ENCODE assay signal across 9 cellular contexts in the genomic region with DNA sequence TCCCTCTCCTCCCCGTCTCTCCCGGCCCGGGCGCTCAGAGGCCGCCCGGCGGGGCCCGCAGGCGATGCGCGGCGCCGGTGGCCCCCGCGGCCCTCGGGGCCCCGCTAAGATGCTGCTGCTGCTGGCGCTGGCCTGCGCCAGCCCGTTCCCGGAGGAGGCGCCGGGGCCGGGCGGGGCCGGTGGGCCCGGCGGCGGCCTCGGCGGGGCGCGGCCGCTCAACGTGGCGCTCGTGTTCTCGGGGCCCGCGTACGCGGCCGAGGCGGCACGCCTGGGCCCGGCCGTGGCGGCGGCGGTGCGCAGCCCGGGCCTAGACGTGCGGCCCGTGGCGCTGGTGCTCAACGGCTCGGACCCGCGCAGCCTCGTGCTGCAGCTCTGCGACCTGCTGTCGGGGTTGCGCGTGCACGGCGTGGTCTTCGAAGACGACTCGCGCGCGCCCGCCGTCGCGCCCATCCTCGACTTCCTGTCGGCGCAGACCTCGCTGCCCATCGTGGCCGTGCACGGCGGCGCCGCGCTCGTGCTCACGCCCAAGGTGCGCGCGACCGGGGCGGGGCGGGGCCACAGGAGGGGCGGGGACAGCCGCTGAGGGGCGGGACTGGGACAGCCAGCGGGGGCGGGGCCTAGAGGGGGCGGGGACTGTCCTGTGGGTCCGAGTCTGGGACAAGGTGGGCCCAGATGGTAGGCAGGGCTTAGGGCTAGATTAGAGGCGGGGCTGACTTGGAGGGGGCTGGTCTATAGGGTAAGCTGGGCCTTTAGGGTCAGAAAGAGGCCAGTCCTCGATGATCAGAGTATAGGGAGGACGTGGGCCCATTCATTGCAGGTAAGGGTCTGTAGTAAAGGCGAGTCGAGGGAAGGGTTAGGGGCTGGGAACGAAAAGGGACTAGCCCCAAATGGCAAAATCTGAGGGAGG. TPM values are rescaled to one million over a fixed set of nuclear protein-coding genes. Genes with fewer than 3 reads are reported as not detected.
DNase-seq lines count a peak whose midpoint lies in the region; ATAC-seq, FAIRE-seq and TF ChIP-seq lines count a peak whose summit lies in the region.
"Had no signal": no experiment of that assay in that cellular context is flagged by ENCODE, and none has a peak within 500 bp of the region (broad histone marks: within the 10 kb centered on the region; RNA-seq: fewer than 3 reads in every experiment).

No MANE protein-coding gene starts in this region.

- no peak overlapping the region for H3K23ac ChIP-seq in H1 (ENCODE audit: insufficient read length)

- H3K9me3 ChIP-seq in H1 (ENCODE audit: insufficient read depth in 2 of 2, low read depth in 1 of 2, low read length in 1 of 2) (no peaks in the 10 kb centered on the region), mononuclear cell (ENCODE audit: low read depth, low read length) (no peaks in the 10 kb centered on the region)

- H2BK20ac ChIP-seq in H1 (ENCODE audit: low read length) = no peak overlapping the region

- H2BK15ac ChIP-seq in H1 (ENCODE audit: low read length) = peak overlapping the region; percentile 6; the same call in 1 of the 2 replicates

- peak overlapping the region; percentile 81; the same call in 1 of the 2 replicates for H4K8ac ChIP-seq in H1 (ENCODE audit: extremely low read depth, insufficient read depth, low read length)

- no peak overlapping the region for H3K14ac ChIP-seq in H1 (ENCODE audit: insufficient read length)

- no peak overlapping the region for H4K5ac ChIP-seq in H1 (ENCODE audit: insufficient read length, low read depth, low read length)

- H2BK120ac ChIP-seq in H1 (replicated peaks; ENCODE audit: low read depth, low read length) = no peak overlapping the region

- peak overlapping the region; percentile 44; the same call in 1 of the 2 replicates for H2BK5ac ChIP-seq in H1 (ENCODE audit: low read depth, low read length)

- ATAC-seq in HG02759 (IDR thresholded peaks at IDR 0.05; ENCODE audit: unreplicated experiment) (peak; percentile 82), GM18498 (IDR thresholded peaks at IDR 0.05; ENCODE audit: unreplicated experiment) (no peak)
- peak; percentile 77 for ATAC-seq in activated CD8-positive, alpha-beta T cell treated with anti-CD3 and anti-CD28 coated beads for 36 hours

- peak overlapping the region; percentile 96 to 100 for H3K4me2 ChIP-seq in H1 (ENCODE audit: insufficient read depth in 1 of 2, low read depth in 2 of 2, low read length in 2 of 2)

- H2BK12ac ChIP-seq in H1 (ENCODE audit: low read depth, low read length) = peak overlapping the region; percentile 84

- peak overlapping the region; percentile 97 for H4K91ac ChIP-seq in H1 (replicated peaks; ENCODE audit: insufficient read length, low read length)

- peak overlapping the region; percentile 60 for H3K18ac ChIP-seq in H1 (ENCODE audit: extremely low read depth, low read length)

- H3K23me2 ChIP-seq in H1 (ENCODE audit: low read depth, low read length) = peaks cover 26% of the 10 kb centered on the region

- H3K79me2 ChIP-seq in H1 (ENCODE audit: control insufficient read depth in 1 of 2, insufficient read depth in 2 of 2, low read length in 2 of 2) = no peaks in the 10 kb centered on the region

- 5% methylated on average over 79 of the region's 109 CpGs; no CpG with 5 or more reads in 1 of the 2 experiments for WGBS in H1 (ENCODE audit: extremely low coverage in 1 of 2, insufficient coverage in 1 of 2, insufficient read length in 1 of 2, insufficient replicate concordance in 2 of 2, low coverage in 1 of 2, low lambda C conversion rate in 2 of 2, missing lambda C conversion rate in 1 of 2), 2 experiments

- peaks cover 42% of the 10 kb centered on the region for H3K4me1 Mint-ChIP-seq in activated CD8-positive, alpha-beta T cell treated with anti-CD3 and anti-CD28 coated beads for 36 hours (ENCODE audit: low read depth)

- DNase-seq in ELF-1 (ENCODE audit: low read depth, low spot score) (peak; percentile 92), NCI-H69 (lab: John Stamatoyannopoulos, UW) (peak; percentile 92), H1 (ENCODE audit: low read depth in 1 of 2, low spot score in 2 of 2) (peak; percentile 88 to 98)
- peak; percentile 92 for DNase-seq in activated CD8-positive, alpha-beta T cell treated with anti-CD3 and anti-CD28 coated beads for 36 hours
- DNase-seq in stimulated activated CD8-positive, alpha-beta memory T cell treated with anti-CD3 and anti-CD28 coated beads, Interleukin-4, amount 100 ng/mL, for 48 hours = peak; percentile 93

- no peak for TF ChIP-seq EP300 in H1 (IDR thresholded peaks at IDR 0.05; ENCODE audit: borderline replicate concordance in 1 of 2, low read depth in 2 of 2, low read length in 2 of 2)

- no peak overlapping the region for H2AFZ ChIP-seq in H1 (ENCODE audit: low read length)

- no peak for TF ChIP-seq POLR2A in H1 (IDR thresholded peaks at IDR 0.05; ENCODE audit: control extremely low read depth in 1 of 2, low read depth in 2 of 2, low read length in 2 of 2)

- H3K79me1 ChIP-seq in H1 (ENCODE audit: low read depth, low read length) = no peaks in the 10 kb centered on the region

- H3K27me3 ChIP-seq in H1 (replicated peaks in 1 of 4; ENCODE audit: control insufficient read depth in 3 of 4, extremely low read depth in 1 of 4, insufficient read depth in 3 of 4, low read length in 3 of 4) (peaks cover 6 to 43% (median 38%) of the 10 kb centered on the region in 4 experiments), mononuclear cell (ENCODE audit: insufficient read depth, low read length) (peaks cover 37% of the 10 kb centered on the region)

- POLR2A ChIA-PET in activated CD8-positive, alpha-beta T cell treated with anti-CD3 and anti-CD28 coated beads for 36 hours (lab: Charles Lee) = no interaction called here
- POLR2A ChIA-PET in H1 (lab: Charles Lee; ENCODE audit: partially characterized antibody) = interaction anchor here (0.5 to 2.4 kb wide), 4 partner anchors 14 to 63 kb away, joined by 3 to 16 read pairs (median 4); a partner anchor contains a TSS

- no peak overlapping the region for H3K56ac ChIP-seq in H1 (replicated peaks; ENCODE audit: insufficient read length, low read depth, low read length)

- no peaks in the 10 kb centered on the region for H3K36me3 ChIP-seq in H1 (ENCODE audit: control insufficient read depth in 2 of 4, insufficient read depth in 4 of 4, low read length in 3 of 4)

- H3K27ac ChIP-seq in H1 (ENCODE audit: low read depth, low read length) = no peak overlapping the region

- H3K4ac ChIP-seq in H1 (replicated peaks; ENCODE audit: insufficient read length, low read depth, low read length) = peak overlapping the region; percentile 88

- intact Hi-C loops in activated CD8-positive, alpha-beta T cell treated with anti-CD3 and anti-CD28 coated beads for 36 hours (cut with micrococcal nuclease) = no loop called here

- TF ChIP-seq CTCF in activated CD8-positive, alpha-beta T cell treated with anti-CD3 and anti-CD28 coated beads for 36 hours (IDR thresholded peaks at IDR 0.05) = no peak
- no peak for TF ChIP-seq CTCF in H1 (IDR thresholded peaks at IDR 0.05; ENCODE audit: control extremely low read depth in 1 of 3, insufficient read depth in 1 of 3, low read depth in 1 of 3, low read length in 3 of 3)

- H2AK5ac ChIP-seq in H1 (ENCODE audit: low read depth, low read length) = peak overlapping the region; percentile 83; the same call in 1 of the 2 replicates

- H3K4me1 ChIP-seq in H1 (replicated peaks in 1 of 4; ENCODE audit: control insufficient read depth in 3 of 4, insufficient read depth in 4 of 4, low read length in 3 of 4) (peaks cover 8 to 45% (median 36%) of the 10 kb centered on the region in 4 experiments), mononuclear cell (ENCODE audit: insufficient read depth, low read length) (peaks cover 33% of the 10 kb centered on the region)

- peak overlapping the region; percentile 51 to 81 (median 72); a peak in 6 of 7 replicates for H3K9ac ChIP-seq in H1 (replicated peaks in 1 of 4; ENCODE audit: extremely low read depth in 1 of 4, low read depth in 3 of 4, low read length in 3 of 4)

- no peak for FAIRE-seq in H1 (lab: Jason Lieb, UNC)

- H3K27me3 Mint-ChIP-seq in activated CD8-positive, alpha-beta T cell treated with anti-CD3 and anti-CD28 coated beads for 36 hours = peaks cover 36% of the 10 kb centered on the region

- CTCF ChIA-PET in activated CD8-positive, alpha-beta T cell treated with anti-CD3 and anti-CD28 coated beads for 36 hours (lab: Charles Lee) = no interaction called here
- CTCF ChIA-PET in H1 (lab: Charles Lee; ENCODE audit: partially characterized antibody) = no interaction called here

- TF ChIP-seq RAD21 in H1 (IDR thresholded peaks at IDR 0.05 in 1 of 2, conservative IDR thresholded peaks at IDR 0.05 in 1 of 2; ENCODE audit: low read depth in 2 of 2, low read length in 2 of 2) = no peak

- no peaks in the 10 kb centered on the region for H4K20me1 ChIP-seq in H1 (replicated peaks in 1 of 2; ENCODE audit: control insufficient read depth in 1 of 2, insufficient read depth in 2 of 2, low read length in 2 of 2)

- H3K4me3 Mint-ChIP-seq in activated CD8-positive, alpha-beta T cell treated with anti-CD3 and anti-CD28 coated beads for 36 hours = peak overlapping the region; percentile 82

- H3K9me3 Mint-ChIP-seq in activated CD8-positive, alpha-beta T cell treated with anti-CD3 and anti-CD28 coated beads for 36 hours = peaks cover 6% of the 10 kb centered on the region

- H3K4me3 ChIP-seq in H1 (ENCODE audit: extremely low read depth in 1 of 4, insufficient read depth in 2 of 4, low read depth in 3 of 4, low read length in 4 of 4) (peak overlapping the region; percentile 32 to 86 (median 61)), mononuclear cell (ENCODE audit: low read length) (peak overlapping the region; percentile 33)

- H3K36me3 Mint-ChIP-seq in activated CD8-positive, alpha-beta T cell treated with anti-CD3 and anti-CD28 coated beads for 36 hours (ENCODE audit: low read depth) = no peaks in the 10 kb centered on the region

- H3K27ac Mint-ChIP-seq in activated CD8-positive, alpha-beta T cell treated with anti-CD3 and anti-CD28 coated beads for 36 hours = peak overlapping the region; percentile 81

RNA-seq across cellular contexts. Expression of a gene that starts 5.1 kb away (rescaled TPM):
- under 1 TPM; 0.13 to 0.18 TPM for total RNA-seq in activated CD8-positive, alpha-beta T cell treated with anti-CD3 and anti-CD28 coated beads for 36 hours
- 11.0 and 12.4 TPM in 2 replicates for total RNA-seq in H1 (2021; fragmentation: NEBNext Ultra II Directional; extraction: Animal tissue kit (Norgen Biotek cat#: 25700))
- 2.2 and 4.9 TPM in 2 replicates for polyA plus RNA-seq in H1 (2011; rRNA removed)
- polyA plus RNA-seq in H1 (2011; cell fraction: cytosol; rRNA removed) = 1.6 TPM
- polyA plus RNA-seq in H1 (2011; cell fraction: nucleus; rRNA removed) = 6.1 TPM
- 3.6 to 9.3 TPM (median 7.1 TPM) in 4 replicates for polyA plus RNA-seq in H1 (2012, experiment 1 of 2)
- polyA plus RNA-seq in H1 (2012, experiment 2 of 2) = 4.5 TPM
- 37.6 TPM for polyA plus RNA-seq in H1 (2013, experiment 1 of 2)
- 33.0 TPM for polyA plus RNA-seq in H1 (2013, experiment 2 of 2)
- 2.1 and 2.7 TPM in 2 replicates for polyA minus RNA-seq in H1 (2011; rRNA and poly(A)+ RNA removed)
- polyA minus RNA-seq in H1 (2011; cell fraction: cytosol; rRNA and poly(A)+ RNA removed) = 8.6 TPM
- polyA minus RNA-seq in H1 (2011; cell fraction: nucleus; rRNA and poly(A)+ RNA removed) = 4.9 TPM
- 0.10 TPM for total RNA-seq in mononuclear cell

RNA-seq across cellular contexts. Expression of a gene that starts 7.2 kb away (rescaled TPM):
- total RNA-seq in activated CD8-positive, alpha-beta T cell treated with anti-CD3 and anti-CD28 coated beads for 36 hours = 10 to 100 TPM; 66.3 to 66.7 TPM
- 224 and 225 TPM in 2 replicates for total RNA-seq in H1 (2021; fragmentation: NEBNext Ultra II Directional; extraction: Animal tissue kit (Norgen Biotek cat#: 25700))
- polyA plus RNA-seq in H1 (2011; rRNA removed) = 231 and 249 TPM in 2 replicates
- 107 TPM for polyA plus RNA-seq in H1 (2011; cell fraction: cytosol; rRNA removed)
- 178 TPM for polyA plus RNA-seq in H1 (2011; cell fraction: nucleus; rRNA removed)
- 154 to 271 TPM (median 239 TPM) in 4 replicates for polyA plus RNA-seq in H1 (2012, experiment 1 of 2)
- 352 TPM for polyA plus RNA-seq in H1 (2012, experiment 2 of 2)
- polyA plus RNA-seq in H1 (2013, experiment 1 of 2) = 604 TPM
- 663 TPM for polyA plus RNA-seq in H1 (2013, experiment 2 of 2)
- 147 and 178 TPM in 2 replicates for polyA minus RNA-seq in H1 (2011; rRNA and poly(A)+ RNA removed)
- 102 TPM for polyA minus RNA-seq in H1 (2011; cell fraction: cytosol; rRNA and poly(A)+ RNA removed)
- polyA minus RNA-seq in H1 (2011; cell fraction: nucleus; rRNA and poly(A)+ RNA removed) = 58.9 TPM
- 20.0 TPM for total RNA-seq in mononuclear cell

RNA-seq across cellular contexts. Expression of a gene that starts 34.4 kb away (rescaled TPM):
- under 1 TPM in 1 of 2 experiments, not detected in 1; 0.38 TPM for total RNA-seq in activated CD8-positive, alpha-beta T cell treated with anti-CD3 and anti-CD28 coated beads for 36 hours
- 1.1 TPM in 1 of 2 replicates, not detected in the other for total RNA-seq in H1 (2021; fragmentation: NEBNext Ultra II Directional; extraction: Animal tissue kit (Norgen Biotek cat#: 25700))
- polyA plus RNA-seq in H1 (2011; rRNA removed) = 0.27 and 0.41 TPM in 2 replicates
- polyA plus RNA-seq in H1 (2011; cell fraction: cytosol; rRNA removed) = 0.18 TPM
- 0.46 TPM for polyA plus RNA-seq in H1 (2011; cell fraction: nucleus; rRNA removed)
- 0.23 TPM in 1 of 4 replicates, not detected in the others for polyA plus RNA-seq in H1 (2012, experiment 1 of 2)
- 0.54 TPM for polyA plus RNA-seq in H1 (2012, experiment 2 of 2)
- polyA plus RNA-seq in H1 (2013, experiment 1 of 2) = 0.28 TPM
- polyA plus RNA-seq in H1 (2013, experiment 2 of 2) = 0.26 TPM
- polyA minus RNA-seq in H1 (2011; rRNA and poly(A)+ RNA removed) = not detected in 2 replicates
- not detected for polyA minus RNA-seq in H1 (2011; cell fraction: cytosol; rRNA and poly(A)+ RNA removed)
- not detected for polyA minus RNA-seq in H1 (2011; cell fraction: nucleus; rRNA and poly(A)+ RNA removed)
- total RNA-seq in mononuclear cell = not detected
- total RNA-seq: dermis microvascular lymphatic vessel endothelial cell had no signal

RNA-seq across cellular contexts. Expression of a gene that starts 34.8 kb away (rescaled TPM):
- total RNA-seq in activated CD8-positive, alpha-beta T cell treated with anti-CD3 and anti-CD28 coated beads for 36 hours = 10 to 100 TPM; 19.4 to 21.7 TPM
- 14.2 and 14.7 TPM in 2 replicates for total RNA-seq in H1 (2021; fragmentation: NEBNext Ultra II Directional; extraction: Animal tissue kit (Norgen Biotek cat#: 25700))
- polyA plus RNA-seq in H1 (2011; rRNA removed) = 19.1 and 26.7 TPM in 2 replicates
- 17.1 TPM for polyA plus RNA-seq in H1 (2011; cell fraction: cytosol; rRNA removed)
- polyA plus RNA-seq in H1 (2011; cell fraction: nucleus; rRNA removed) = 47.8 TPM
- polyA plus RNA-seq in H1 (2012, experiment 1 of 2) = 9.5 to 18.4 TPM (median 14.8 TPM) in 4 replicates
- polyA plus RNA-seq in H1 (2012, experiment 2 of 2) = 13.1 TPM
- polyA plus RNA-seq in H1 (2013, experiment 1 of 2) = 12.7 TPM
- 11.9 TPM for polyA plus RNA-seq in H1 (2013, experiment 2 of 2)
- polyA minus RNA-seq in H1 (2011; rRNA and poly(A)+ RNA removed) = 10.4 and 15.6 TPM in 2 replicates
- 22.6 TPM for polyA minus RNA-seq in H1 (2011; cell fraction: cytosol; rRNA and poly(A)+ RNA removed)
- 14.9 TPM for polyA minus RNA-seq in H1 (2011; cell fraction: nucleus; rRNA and poly(A)+ RNA removed)
- 3.4 TPM for total RNA-seq in mononuclear cell

RNA-seq across cellular contexts. Expression of a gene that starts 47.2 kb away (rescaled TPM):
- total RNA-seq in activated CD8-positive, alpha-beta T cell treated with anti-CD3 and anti-CD28 coated beads for 36 hours = 10 to 100 TPM; 49.4 to 50.1 TPM
- 61.9 and 64.9 TPM in 2 replicates for total RNA-seq in H1 (2021; fragmentation: NEBNext Ultra II Directional; extraction: Animal tissue kit (Norgen Biotek cat#: 25700))
- 36.9 and 46.4 TPM in 2 replicates for polyA plus RNA-seq in H1 (2011; rRNA removed)
- 44.2 TPM for polyA plus RNA-seq in H1 (2011; cell fraction: cytosol; rRNA removed)
- 30.1 TPM for polyA plus RNA-seq in H1 (2011; cell fraction: nucleus; rRNA removed)
- polyA plus RNA-seq in H1 (2012, experiment 1 of 2) = 25.4 to 44.2 TPM (median 41.0 TPM) in 4 replicates
- 36.9 TPM for polyA plus RNA-seq in H1 (2012, experiment 2 of 2)
- 18.6 TPM for polyA plus RNA-seq in H1 (2013, experiment 1 of 2)
- polyA plus RNA-seq in H1 (2013, experiment 2 of 2) = 17.3 TPM
- 11.5 and 19.1 TPM in 2 replicates for polyA minus RNA-seq in H1 (2011; rRNA and poly(A)+ RNA removed)
- polyA minus RNA-seq in H1 (2011; cell fraction: cytosol; rRNA and poly(A)+ RNA removed) = 24.4 TPM
- polyA minus RNA-seq in H1 (2011; cell fraction: nucleus; rRNA and poly(A)+ RNA removed) = 18.2 TPM
- total RNA-seq in mononuclear cell = 15.2 TPM

Comparison
In these comparisons a context has a peak if more than half of its experiments do, and no peak if none do; other contexts are left out.
1. RNA of a gene that starts 5.1 kb away (total RNA-seq): 11.0 to 12.4 TPM in H1; 0.13 to 0.18 TPM in activated CD8-positive, alpha-beta T cell treated with anti-CD3 and anti-CD28 coated beads for 36 hours and 0.10 TPM in mononuclear cell (single experiment); every median in the first group is over 10 times any median in the second.
2. Peak in every context shown above with its lines, with median percentiles within 50 percentile points of each other: DNase-seq.